In genomic region chr11:63573881-63574855, GRCh38 we compare ENCODE assay signal across 8 cellular contexts. TPM values are rescaled to one million over a fixed set of nuclear protein-coding genes. Genes with fewer than 3 reads are reported as not detected.
DNase-seq lines count a peak whose midpoint lies in the region; ATAC-seq and TF ChIP-seq lines count a peak whose summit lies in the region.

No MANE protein-coding gene starts in this region.

- no peak overlapping the region for H3K4me3 ChIP-seq in neuron (ENCODE audit: low read length)

- H3K9me3 Mint-ChIP-seq in HFFc6 = peaks cover 5% of the 10 kb centered on the region; the same call in 1 of the 2 replicates

- H3K27me3 Mint-ChIP-seq in HFFc6 (ENCODE audit: insufficient read depth) (peaks cover 10% of the 10 kb centered on the region), T-helper 17 cell (no peaks in the 10 kb centered on the region)

- peak; percentile 27 for TF ChIP-seq CTCF in HFFc6 (IDR thresholded peaks at IDR 0.05)

- H3K27ac Mint-ChIP-seq in HFFc6 = peak overlapping the region; percentile 81
- peak overlapping the region; percentile 83 for H3K27ac Mint-ChIP-seq in T-helper 17 cell

- H2AFZ ChIP-seq in neuron (ENCODE audit: low read depth, low read length) = peak overlapping the region; percentile 13

- peak; percentile 11 for DNase-seq in DMS 273 treated with DMSO at 0.1 percent for 48 hours (lab: John Stamatoyannopoulos, UW)
- DNase-seq in HFFc6 = peak; percentile 48
- no peak for DNase-seq in T-helper 17 cell
- no peak for DNase-seq in iPS-NIHi11 (ENCODE audit: low spot score)
- DNase-seq in NCI-H1048 (lab: John Stamatoyannopoulos, UW) = no peak

- H3K36me3 ChIP-seq in neuron (ENCODE audit: insufficient read depth, low read length) = no peaks in the 10 kb centered on the region

- H3K4me1 Mint-ChIP-seq in HFFc6 (ENCODE audit: low read depth) (peaks cover 19% of the 10 kb centered on the region), T-helper 17 cell (peaks cover 19% of the 10 kb centered on the region)

- no peaks in the 10 kb centered on the region for H3K27me3 ChIP-seq in neuron (ENCODE audit: insufficient read depth, low read length)

- H3K4me1 ChIP-seq in neuron (ENCODE audit: insufficient read depth, low read length) = peaks cover 16% of the 10 kb centered on the region

- ATAC-seq in T-helper 17 cell = peak; percentile 70
- peak; percentile 64 for ATAC-seq in esophagus mucosa
- no peak for ATAC-seq in GM18511 (IDR thresholded peaks at IDR 0.05; ENCODE audit: unreplicated experiment)

- H3K4me3 Mint-ChIP-seq in HFFc6 (peak overlapping the region; percentile 86), T-helper 17 cell (peak overlapping the region; percentile 87)

- H3K36me3 Mint-ChIP-seq in HFFc6 (ENCODE audit: low read depth) (peaks cover 5% of the 10 kb centered on the region; the same call in 1 of the 2 replicates), T-helper 17 cell (ENCODE audit: low read depth) (peaks cover 4% of the 10 kb centered on the region)

- H3K9me3 ChIP-seq in T-helper 17 cell (ENCODE audit: control insufficient read depth, low read length, poor library complexity, severe bottlenecking) (no peaks in the 10 kb centered on the region), neuron (ENCODE audit: low read length) (no peaks in the 10 kb centered on the region)

RNA-seq across cellular contexts. Expression of gene PLAAT2, which starts 11.0 kb away (rescaled TPM):
- total RNA-seq in HFFc6 (2021; fragmentation: NEBNext Ultra II Directional; extraction: Animal tissue kit (Norgen Biotek cat#: 25700)) = not detected
- total RNA-seq in T-helper 17 cell (under 1 TPM in 1 of 2 donors, not detected in 1; 0.63 TPM), esophagus mucosa (0.84 TPM)

RNA-seq across cellular contexts. Expression of gene PLAAT4, which starts 37.6 kb away (rescaled TPM):
- total RNA-seq in HFFc6 (2021; fragmentation: NEBNext Ultra II Directional; extraction: Animal tissue kit (Norgen Biotek cat#: 25700)) = 1 to 10 TPM in 1 of 6 experiments, under 1 TPM in 4, not detected in 1; 0.43 to 1.9 (median 0.82) TPM
- 100 to 1,000 TPM in 1 of 2 donors, 10 to 100 TPM in 1; 80.8 to 110 TPM for total RNA-seq in T-helper 17 cell
- total RNA-seq in esophagus mucosa = 5.5 TPM

RNA-seq across cellular contexts. Expression of gene PLAAT3, which starts 40.1 kb away (rescaled TPM):
- 10 to 100 TPM in 1 of 6 experiments, 1 to 10 TPM in 5; 8.0 to 11.2 (median 8.6) TPM for total RNA-seq in HFFc6 (2021; fragmentation: NEBNext Ultra II Directional; extraction: Animal tissue kit (Norgen Biotek cat#: 25700))
- 1 to 10 TPM; 2.5 to 3.3 TPM for total RNA-seq in T-helper 17 cell
- 3.2 TPM for total RNA-seq in esophagus mucosa

Comparison
In these comparisons a context has a peak if more than half of its experiments do, and no peak if none do; other contexts are left out.
1. DNase-seq: peak in DMS 273 treated with DMSO at 0.1 percent for 48 hours (single experiment) and HFFc6 (single experiment); none in T-helper 17 cell (0 of 3), iPS-NIHi11 (single experiment) and NCI-H1048 (single experiment).
2. RNA of gene PLAAT4, which starts 37.6 kb away (total RNA-seq): 80.8 to 110 TPM in T-helper 17 cell; 5.5 TPM in esophagus mucosa (single experiment) and 0.43 to 1.9 TPM in HFFc6; every median in the first group is over 10 times any median in the second.